ENCODE assay signal across 12 cellular contexts in genomic region chr12:69252033-69252432, GRCh38. TPM values are rescaled to one million over a fixed set of nuclear protein-coding genes. Genes with fewer than 3 reads are reported as not detected.
A peak's percentile ranks its signal among the peaks of the same experiment; 100 is the strongest.
DNase-seq lines count a peak whose midpoint lies in the region; ATAC-seq and TF ChIP-seq lines count a peak whose summit lies in the region.
"Had no signal": no experiment of that assay in that cellular context is flagged by ENCODE, and none has a peak within 500 bp of the region (broad histone marks: within the 10 kb centered on the region; RNA-seq: fewer than 3 reads in every experiment).

No MANE protein-coding gene starts in this region.

- no peaks in the 10 kb centered on the region for H3K9me3 ChIP-seq in CD8-positive, alpha-beta memory T cell (ENCODE audit: low read length)
- no peaks in the 10 kb centered on the region for H3K9me3 ChIP-seq in HAP-1

- POLR2A ChIA-PET in CD8-positive, alpha-beta memory T cell (lab: Charles Lee): no interaction called here
- POLR2A ChIA-PET in activated B cell treated with CpG ODN at 0.5 μM for 24 hours (lab: Charles Lee): interaction anchor here (1.2 kb wide), 1 partner anchor 10 kb away, joined by 6 read pairs; no protein-coding TSS in a partner anchor

- peak overlapping the region in 7 of 8 donors; percentile 5 to 80 (median 18) for H3K27ac Mint-ChIP-seq in CD8-positive, alpha-beta memory T cell
- H3K27ac Mint-ChIP-seq in activated B cell treated with CpG ODN at 0.5 μM for 24 hours: peak overlapping the region; percentile 56
- peak overlapping the region; percentile 62 for H3K27ac Mint-ChIP-seq in memory B cell

- ATAC-seq in activated B cell treated with CpG ODN at 0.5 μM for 24 hours (ENCODE audit: low read depth): no peak
- ATAC-seq in memory B cell (ENCODE audit: low read depth): no peak

- no peaks in the 10 kb centered on the region for H3K27me3 Mint-ChIP-seq in CD8-positive, alpha-beta memory T cell
- no peaks in the 10 kb centered on the region for H3K27me3 Mint-ChIP-seq in activated B cell treated with CpG ODN at 0.5 μM for 24 hours
- no peaks in the 10 kb centered on the region for H3K27me3 Mint-ChIP-seq in memory B cell

- H3K4me1 Mint-ChIP-seq in CD8-positive, alpha-beta memory T cell: peaks cover 54 to 70% (median 69%) of the 10 kb centered on the region in 3 donors
- H3K4me1 Mint-ChIP-seq in activated B cell treated with CpG ODN at 0.5 μM for 24 hours: peaks cover 56% of the 10 kb centered on the region
- peaks cover 32% of the 10 kb centered on the region for H3K4me1 Mint-ChIP-seq in memory B cell

- H3K36me3 ChIP-seq in CD8-positive, alpha-beta memory T cell (ENCODE audit: insufficient read depth, low read length): peaks cover 13% of the 10 kb centered on the region
- H3K36me3 ChIP-seq in HAP-1 (replicated peaks): peaks cover 45% of the 10 kb centered on the region

- H3K4me1 ChIP-seq in CD8-positive, alpha-beta memory T cell (ENCODE audit: insufficient read depth, low read length): peaks cover 26% of the 10 kb centered on the region
- peaks cover 31% of the 10 kb centered on the region for H3K4me1 ChIP-seq in HAP-1

- in situ Hi-C loops in HAP-1 (cut with MboI; ENCODE audit: low sequenced_read_pairs): no loop called here

- no peak for DNase-seq in CD8-positive, alpha-beta memory T cell
- DNase-seq in HAP-1 (ENCODE audit: low spot score in 2 of 2): peak; percentile 39 to 52
- no peak for DNase-seq in activated B cell treated with CpG ODN at 0.5 μM for 24 hours
- no peak for DNase-seq in memory B cell (ENCODE audit: low spot score in 2 of 2)
- DNase-seq in D341Med (ENCODE audit: low spot score): no peak
- DNase-seq in LoVo (ENCODE audit: low spot score): no peak
- DNase-seq in CD1c-positive myeloid dendritic cell (ENCODE audit: extremely low spot score): no peak
- DNase-seq: caudate nucleus; DMS53; NCI-H2081 treated with DMSO at 0.1 percent for 48 hours; occipital lobe; stimulated activated naive CD4-positive, alpha-beta T cell treated with Interleukin-2 at 50 U/mL for 16 hours had no signal

- H3K4me3 Mint-ChIP-seq in CD8-positive, alpha-beta memory T cell: no peak overlapping the region
- H3K4me3 Mint-ChIP-seq in activated B cell treated with CpG ODN at 0.5 μM for 24 hours: no peak overlapping the region
- H3K4me3 Mint-ChIP-seq in memory B cell: no peak overlapping the region

- H3K9me3 Mint-ChIP-seq in CD8-positive, alpha-beta memory T cell: no peaks in the 10 kb centered on the region
- H3K9me3 Mint-ChIP-seq in activated B cell treated with CpG ODN at 0.5 μM for 24 hours (no peaks in the 10 kb centered on the region), memory B cell (no peaks in the 10 kb centered on the region)

- H3K4me3 ChIP-seq in CD8-positive, alpha-beta memory T cell (ENCODE audit: low read length): no peak overlapping the region
- H3K4me3 ChIP-seq in HAP-1: no peak overlapping the region

- TF ChIP-seq CTCF in activated B cell treated with CpG ODN at 0.5 μM for 24 hours (IDR thresholded peaks at IDR 0.05): no peak

- CTCF ChIA-PET in CD8-positive, alpha-beta memory T cell (lab: Charles Lee): interaction anchor here (1.0 to 3.4 kb wide), 5 partner anchors 8 to 98 kb away, joined by 3 to 17 read pairs (median 7); no protein-coding TSS in a partner anchor
- CTCF ChIA-PET in activated B cell treated with CpG ODN at 0.5 μM for 24 hours (lab: Charles Lee): interaction anchor here (1.1 to 1.7 kb wide), 3 partner anchors 9 to 422 kb away, joined by 3 to 20 read pairs (median 4); no protein-coding TSS in a partner anchor

- no peaks in the 10 kb centered on the region for H3K27me3 ChIP-seq in CD8-positive, alpha-beta memory T cell (ENCODE audit: insufficient read depth, low read length, poor library complexity, severe bottlenecking)
- H3K27me3 ChIP-seq in HAP-1 (ENCODE audit: low read depth): no peaks in the 10 kb centered on the region

- peaks cover 0 to 37% (median 7%) of the 10 kb centered on the region in 3 donors for H3K36me3 Mint-ChIP-seq in CD8-positive, alpha-beta memory T cell
- H3K36me3 Mint-ChIP-seq in activated B cell treated with CpG ODN at 0.5 μM for 24 hours (ENCODE audit: low read depth): peaks cover 44% of the 10 kb centered on the region
- peaks cover 17% of the 10 kb centered on the region for H3K36me3 Mint-ChIP-seq in memory B cell

- intact Hi-C loops in activated B cell treated with CpG ODN at 0.5 μM for 24 hours (cut with micrococcal nuclease): no loop called here

- no peak overlapping the region for H3K27ac ChIP-seq in CD8-positive, alpha-beta memory T cell (ENCODE audit: low read depth, low read length)

RNA-seq across cellular contexts. Expression of gene CPSF6, which starts 12.7 kb away (rescaled TPM):
- total RNA-seq in CD8-positive, alpha-beta memory T cell: 100 to 1,000 TPM; 113 to 114 TPM
- 52.5 TPM for polyA plus RNA-seq in CD8-positive, alpha-beta memory T cell
- total RNA-seq in activated B cell treated with CpG ODN at 0.5 μM for 24 hours: 95.5 and 104 TPM in 2 replicates

Comparison
In these comparisons a context has a peak if more than half of its experiments do, and no peak if none do; other contexts are left out.
1. DNase-seq: peak in HAP-1 (2 of 2); none in CD8-positive, alpha-beta memory T cell (0 of 5), activated B cell treated with CpG ODN at 0.5 μM for 24 hours (single experiment), memory B cell (0 of 2), D341Med (single experiment), LoVo (single experiment) and CD1c-positive myeloid dendritic cell (single experiment).
2. Peak in every context shown above with its lines, with median percentiles within 50 percentile points of each other: H3K27ac Mint-ChIP-seq.